7 cellular contexts compared by ENCODE assay signal in genomic region chr5:12071455-12071854, GRCh38.
"Had no signal": no experiment of that assay in that cellular context is flagged by ENCODE, and none has a peak within 500 bp of the region (broad histone marks: within the 10 kb centered on the region; RNA-seq: fewer than 3 reads in every experiment).

No MANE protein-coding gene starts in this region.

- H3K27ac ChIP-seq: HL-60, KMS-11 had no signal

- FAIRE-seq: HTR-8/SVneo, K562 had no signal

- H3K4me2 ChIP-seq: KMS-11 had no signal

- DNase-seq: IMR-90, KBM-7, KG1 had no signal

- H3K9ac ChIP-seq: KMS-11 had no signal

- ATAC-seq: K562 had no signal

- H3K4me3 ChIP-seq: K562 had no signal
